In the genomic region with DNA sequence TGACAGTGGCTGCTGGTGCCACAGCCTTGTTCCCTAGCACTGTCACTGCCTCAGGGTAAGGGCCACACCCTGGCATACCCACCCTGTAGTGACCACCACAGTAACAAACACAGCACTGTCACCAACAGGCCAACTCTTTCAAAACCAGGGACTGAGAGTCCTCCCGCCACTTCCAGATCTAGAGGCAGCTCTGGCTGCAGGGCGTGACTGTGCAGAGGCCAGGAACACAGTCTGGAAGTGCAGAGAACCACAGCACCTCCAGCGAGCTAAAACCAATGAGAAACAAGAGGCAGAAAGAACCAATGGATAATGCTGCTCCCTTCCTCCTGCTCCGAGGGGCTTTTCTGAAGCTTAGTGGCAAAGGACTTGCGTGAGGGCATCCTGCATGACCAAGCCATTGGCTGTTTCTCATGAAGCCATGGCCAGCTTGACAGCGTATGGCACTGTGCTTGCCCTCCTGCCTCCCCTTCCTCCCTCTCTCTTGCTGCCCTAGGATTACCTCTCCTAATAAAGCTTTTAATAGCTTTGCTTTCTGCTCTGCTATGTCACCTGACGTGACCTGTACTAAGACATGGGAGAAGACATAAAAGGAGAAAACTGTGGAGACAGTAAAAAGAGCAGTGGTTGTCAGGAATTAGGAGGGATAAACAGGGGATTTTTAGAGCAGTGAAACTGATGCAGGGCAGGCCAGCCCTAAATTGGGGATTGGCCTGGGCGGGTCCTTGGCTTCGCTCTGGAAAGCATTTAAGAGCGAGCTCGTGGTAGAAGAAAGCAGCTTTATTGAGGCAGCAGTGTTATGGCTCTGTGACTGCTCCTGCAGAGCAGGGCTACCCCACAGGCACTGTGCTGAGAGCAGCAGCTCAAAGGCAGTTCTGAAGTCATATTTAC, we compare ENCODE assay signal across 18 cellular contexts. TPM values are rescaled to one million over a fixed set of nuclear protein-coding genes. Genes with fewer than 3 reads are reported as not detected.
A peak's percentile ranks its signal among the peaks of the same experiment; 100 is the strongest.
DNase-seq lines count a peak whose midpoint lies in the region; ATAC-seq, FAIRE-seq and TF ChIP-seq lines count a peak whose summit lies in the region.
"Had no signal": no experiment of that assay in that cellular context is flagged by ENCODE, and none has a peak within 500 bp of the region (broad histone marks: within the 10 kb centered on the region; RNA-seq: fewer than 3 reads in every experiment).

No MANE protein-coding gene starts in this region.

- no peak overlapping the region for H3K4me3 Mint-ChIP-seq in IgD-negative memory B cell
- H3K4me3 Mint-ChIP-seq: activated CD4-positive, alpha-beta memory T cell treated with anti-CD3 and anti-CD28 coated beads for 36 hours; HFFc6 had no signal

- no peak overlapping the region for H2BK15ac ChIP-seq in H1 (ENCODE audit: low read length)

- H3K27me3 ChIP-seq in BLaER1 (no peaks in the 10 kb centered on the region), H1 (replicated peaks in 1 of 4; ENCODE audit: control insufficient read depth in 3 of 4, extremely low read depth in 1 of 4, insufficient read depth in 3 of 4, low read length in 3 of 4) (no peaks in the 10 kb centered on the region), prostate gland (replicated peaks; ENCODE audit: insufficient read depth) (no peaks in the 10 kb centered on the region), MM.1S (replicated peaks; ENCODE audit: insufficient read depth, low read length) (no peaks in the 10 kb centered on the region)

- H4K20me1 ChIP-seq in BLaER1 = peaks cover 100% of the 10 kb centered on the region
- H4K20me1 ChIP-seq in H1 (replicated peaks in 1 of 2; ENCODE audit: control insufficient read depth in 1 of 2, insufficient read depth in 2 of 2, low read length in 2 of 2) = peaks cover 13 to 31% of the 10 kb centered on the region in 2 experiments
- peaks cover 92% of the 10 kb centered on the region for H4K20me1 ChIP-seq in MM.1S (ENCODE audit: insufficient read depth, low read length)

- no peak overlapping the region for H3K14ac ChIP-seq in H1 (ENCODE audit: insufficient read length)

- H4K91ac ChIP-seq in H1 (replicated peaks; ENCODE audit: insufficient read length, low read length) = no peak overlapping the region

- WGBS in H1 (ENCODE audit: extremely low coverage in 1 of 2, insufficient coverage in 1 of 2, insufficient read length in 1 of 2, insufficient replicate concordance in 2 of 2, low coverage in 1 of 2, low lambda C conversion rate in 2 of 2, missing lambda C conversion rate in 1 of 2), 2 experiments = 92% methylated on average over 11 of the region's 11 CpGs; no CpG with 5 or more reads in 1 of the 2 experiments
- WGBS in prostate gland = 34% methylated on average over 11 of the region's 11 CpGs

- no peaks in the 10 kb centered on the region for H3K9me2 ChIP-seq in MM.1S (replicated peaks; ENCODE audit: insufficient read depth, low read length)

- no peak overlapping the region for H3K4me3 ChIP-seq in BLaER1
- no peak overlapping the region for H3K4me3 ChIP-seq in H1 (ENCODE audit: extremely low read depth in 1 of 4, insufficient read depth in 2 of 4, low read depth in 3 of 4, low read length in 4 of 4)
- no peak overlapping the region for H3K4me3 ChIP-seq in prostate gland
- no peak overlapping the region for H3K4me3 ChIP-seq in MM.1S (ENCODE audit: low read length)

- TF ChIP-seq RAD21 in H1 (IDR thresholded peaks at IDR 0.05 in 1 of 2, conservative IDR thresholded peaks at IDR 0.05 in 1 of 2; ENCODE audit: low read depth in 2 of 2, low read length in 2 of 2) = no peak

- TF ChIP-seq POLR2A in H1 (IDR thresholded peaks at IDR 0.05; ENCODE audit: control extremely low read depth in 1 of 2, low read depth in 2 of 2, low read length in 2 of 2) (no peak), prostate gland (IDR thresholded peaks at IDR 0.05) (peak; percentile 3)

- H2AK5ac ChIP-seq in H1 (ENCODE audit: low read depth, low read length) = no peak overlapping the region

- H3K27ac ChIP-seq in BLaER1 = 0 out of 2 replicates have a peak overlapping the region, but pooled peaks have one; percentile 18
- H3K27ac ChIP-seq in H1 (ENCODE audit: low read depth, low read length) = no peak overlapping the region
- peak overlapping the region; percentile 62 to 65 for H3K27ac ChIP-seq in prostate gland
- H3K27ac ChIP-seq in MM.1S (ENCODE audit: low read length) = no peak overlapping the region

- peaks cover 14% of the 10 kb centered on the region for H3K36me3 Mint-ChIP-seq in IgD-negative memory B cell

- H3K4me2 ChIP-seq in BLaER1 (peak overlapping the region; percentile 99), H1 (ENCODE audit: insufficient read depth in 1 of 2, low read depth in 2 of 2, low read length in 2 of 2) (no peak overlapping the region), MM.1S (ENCODE audit: low read depth, low read length) (no peak overlapping the region)

- no peak overlapping the region for H4K8ac ChIP-seq in H1 (ENCODE audit: extremely low read depth, insufficient read depth, low read length)

- no peak for DNase-seq in H1 (ENCODE audit: low read depth in 1 of 2, low spot score in 2 of 2)
- DNase-seq in prostate gland (ENCODE audit: low spot score) = peak; percentile 39
- no peak for DNase-seq in MM.1S
- DNase-seq in DMS 273 (lab: John Stamatoyannopoulos, UW; ENCODE audit: unreplicated experiment) = no peak
- DNase-seq: activated CD4-positive, alpha-beta memory T cell treated with anti-CD3 and anti-CD28 coated beads for 36 hours; amygdala; DMS153; HFFc6; naive thymus-derived CD4-positive, alpha-beta T cell; NCI-H748 treated with DMSO at 0.1 percent for 48 hours; stimulated activated CD4-positive, alpha-beta T cell treated with anti-CD3 and anti-CD28 coated beads, Interleukin-15, amount 100 ng/mL, for 24 hours had no signal

- TF ChIP-seq EP300 in H1 (IDR thresholded peaks at IDR 0.05; ENCODE audit: borderline replicate concordance in 1 of 2, low read depth in 2 of 2, low read length in 2 of 2) = no peak

- no peak overlapping the region for H2BK12ac ChIP-seq in H1 (ENCODE audit: low read depth, low read length)

- H3K4me1 Mint-ChIP-seq in IgD-negative memory B cell = peaks cover 46 to 66% (median 58%) of the 10 kb centered on the region in 3 donors

- H3K18ac ChIP-seq in H1 (ENCODE audit: extremely low read depth, low read length) = peak overlapping the region; percentile 13; the same call in 1 of the 2 replicates

- peaks cover 2% of the 10 kb centered on the region; the same call in 1 of the 2 replicates for H3F3A ChIP-seq in MM.1S (ENCODE audit: insufficient read depth, low read length)

- peak overlapping the region in 2 of 3 donors; percentile 46 to 91 for H3K27ac Mint-ChIP-seq in IgD-negative memory B cell
- H3K27ac Mint-ChIP-seq: activated CD4-positive, alpha-beta memory T cell treated with anti-CD3 and anti-CD28 coated beads for 36 hours; progenitor cell of endocrine pancreas had no signal

- TF ChIP-seq CTCF in H1 (IDR thresholded peaks at IDR 0.05; ENCODE audit: control extremely low read depth in 1 of 3, insufficient read depth in 1 of 3, low read depth in 1 of 3, low read length in 3 of 3) (no peak), prostate gland (IDR thresholded peaks at IDR 0.05) (no peak), MM.1S (IDR thresholded peaks at IDR 0.05; ENCODE audit: low read length) (no peak)

- H3K4me1 ChIP-seq in BLaER1 = peaks cover 69% of the 10 kb centered on the region
- H3K4me1 ChIP-seq in H1 (replicated peaks in 1 of 4; ENCODE audit: control insufficient read depth in 3 of 4, insufficient read depth in 4 of 4, low read length in 3 of 4) = peaks cover 13 to 24% (median 17%) of the 10 kb centered on the region in 4 experiments
- peaks cover 11% of the 10 kb centered on the region for H3K4me1 ChIP-seq in prostate gland (replicated peaks)
- peaks cover 23% of the 10 kb centered on the region for H3K4me1 ChIP-seq in MM.1S (ENCODE audit: low read length)

- H3K79me1 ChIP-seq in H1 (ENCODE audit: low read depth, low read length) = peaks cover 15% of the 10 kb centered on the region

- no peaks in the 10 kb centered on the region for H3K9me3 Mint-ChIP-seq in IgD-negative memory B cell
- H3K9me3 Mint-ChIP-seq: activated CD4-positive, alpha-beta memory T cell treated with anti-CD3 and anti-CD28 coated beads for 36 hours; HFFc6; naive thymus-derived CD4-positive, alpha-beta T cell had no signal

- H3K9ac ChIP-seq in BLaER1 (no peak overlapping the region), H1 (replicated peaks in 1 of 4; ENCODE audit: extremely low read depth in 1 of 4, low read depth in 3 of 4, low read length in 3 of 4) (no peak overlapping the region), MM.1S (ENCODE audit: low read length) (no peak overlapping the region)

- H3K4ac ChIP-seq in H1 (replicated peaks; ENCODE audit: insufficient read length, low read depth, low read length) = no peak overlapping the region

- H3K56ac ChIP-seq in H1 (replicated peaks; ENCODE audit: insufficient read length, low read depth, low read length) = no peak overlapping the region

- no peak overlapping the region for H4K5ac ChIP-seq in H1 (ENCODE audit: insufficient read length, low read depth, low read length)

- POLR2A ChIA-PET in H1 (lab: Charles Lee; ENCODE audit: partially characterized antibody) = interaction anchor here (1.0 to 1.8 kb wide), 3 partner anchors 11 to 91 kb away, joined by 3 to 5 read pairs (median 3); a partner anchor contains a TSS

- no peak overlapping the region for H2AFZ ChIP-seq in H1 (ENCODE audit: low read length)
- H2AFZ ChIP-seq in MM.1S (ENCODE audit: low read length) = no peak overlapping the region

- intact Hi-C loops in prostate gland (cut with DNase I) = loop anchor here (5.0 to 10.0 kb wide), 2 partner anchors 38 to 216 kb away; a partner anchor contains a TSS

- H2BK120ac ChIP-seq in H1 (replicated peaks; ENCODE audit: low read depth, low read length) = no peak overlapping the region

- CTCF ChIA-PET in H1 (lab: Charles Lee; ENCODE audit: partially characterized antibody) = interaction anchor here (0.6 to 1.6 kb wide), 2 partner anchors 16 to 1603 kb away, joined by 3 read pairs; no protein-coding TSS in a partner anchor

- ATAC-seq in HG03469 (IDR thresholded peaks at IDR 0.05; ENCODE audit: unreplicated experiment) = no peak
- no peak for ATAC-seq in GM18858 (IDR thresholded peaks at IDR 0.05; ENCODE audit: unreplicated experiment)
- ATAC-seq: naive thymus-derived CD4-positive, alpha-beta T cell had no signal

- H2BK5ac ChIP-seq in H1 (ENCODE audit: low read depth, low read length) = 0 out of 2 replicates have a peak overlapping the region, but pooled peaks have one; percentile 11

- H3K9me3 ChIP-seq in BLaER1 (no peaks in the 10 kb centered on the region), H1 (ENCODE audit: insufficient read depth in 2 of 2, low read depth in 1 of 2, low read length in 1 of 2) (no peaks in the 10 kb centered on the region), prostate gland (no peaks in the 10 kb centered on the region), MM.1S (replicated peaks; ENCODE audit: insufficient read depth, low read length) (no peaks in the 10 kb centered on the region)

- H3K23me2 ChIP-seq in H1 (ENCODE audit: low read depth, low read length) = peaks cover 7% of the 10 kb centered on the region

- H3K36me3 ChIP-seq in BLaER1 (peaks cover 72% of the 10 kb centered on the region), H1 (ENCODE audit: control insufficient read depth in 2 of 4, insufficient read depth in 4 of 4, low read length in 3 of 4) (peaks cover 18 to 58% (median 36%) of the 10 kb centered on the region in 4 experiments), prostate gland (peaks cover 0 to 9% of the 10 kb centered on the region in 2 donors), MM.1S (replicated peaks; ENCODE audit: insufficient read depth, low read length) (peaks cover 34% of the 10 kb centered on the region)

- FAIRE-seq in H1 (lab: Jason Lieb, UNC) = no peak
- FAIRE-seq: endothelial cell of umbilical vein, frontal cortex had no signal

- H3K79me2 ChIP-seq in H1 (ENCODE audit: control insufficient read depth in 1 of 2, insufficient read depth in 2 of 2, low read length in 2 of 2) = peaks cover 29 to 90% of the 10 kb centered on the region in 2 experiments
- peaks cover 100% of the 10 kb centered on the region for H3K79me2 ChIP-seq in MM.1S (ENCODE audit: low read length)

- no peaks in the 10 kb centered on the region for H3K27me3 Mint-ChIP-seq in IgD-negative memory B cell
- H3K27me3 Mint-ChIP-seq: activated CD4-positive, alpha-beta memory T cell treated with anti-CD3 and anti-CD28 coated beads for 36 hours; naive thymus-derived CD4-positive, alpha-beta T cell; progenitor cell of endocrine pancreas had no signal

- no peak overlapping the region for H2BK20ac ChIP-seq in H1 (ENCODE audit: low read length)

- H3K23ac ChIP-seq in H1 (ENCODE audit: insufficient read length) = no peak overlapping the region

RNA-seq across cellular contexts. Expression of a gene that starts 7.1 kb away (rescaled TPM):
- 321 TPM for polyA plus RNA-seq in IgD-negative memory B cell
- total RNA-seq in H1 (2021; fragmentation: NEBNext Ultra II Directional; extraction: Animal tissue kit (Norgen Biotek cat#: 25700)) = 408 and 416 TPM in 2 replicates
- polyA plus RNA-seq in H1 (2011; rRNA removed) = 441 and 711 TPM in 2 replicates
- polyA plus RNA-seq in H1 (2011; cell fraction: cytosol; rRNA removed) = 578 TPM
- 551 TPM for polyA plus RNA-seq in H1 (2011; cell fraction: nucleus; rRNA removed)
- polyA plus RNA-seq in H1 (2012, experiment 1 of 2) = 318 to 335 TPM (median 328 TPM) in 4 replicates
- polyA plus RNA-seq in H1 (2012, experiment 2 of 2) = 58.8 TPM
- 354 TPM for polyA plus RNA-seq in H1 (2013, experiment 1 of 2)
- polyA plus RNA-seq in H1 (2013, experiment 2 of 2) = 356 TPM
- 516 and 569 TPM in 2 replicates for polyA minus RNA-seq in H1 (2011; rRNA and poly(A)+ RNA removed)
- 222 TPM for polyA minus RNA-seq in H1 (2011; cell fraction: cytosol; rRNA and poly(A)+ RNA removed)
- polyA minus RNA-seq in H1 (2011; cell fraction: nucleus; rRNA and poly(A)+ RNA removed) = 286 TPM
- 100 to 1,000 TPM; 197 to 212 TPM for total RNA-seq in prostate gland

Comparison
In these comparisons a context has a peak if more than half of its experiments do, and no peak if none do; other contexts are left out.
1. H3K27ac ChIP-seq: peak in BLaER1 (single experiment) and prostate gland (2 of 2); none in H1 (single experiment) and MM.1S (single experiment).